ENCODE assay signal across 1 cellular context in genomic region chr6:33610779-33611421, GRCh38.
A peak's percentile ranks its signal among the peaks of the same experiment; 100 is the strongest.
TF ChIP-seq lines count a peak whose summit lies in the region.

No MANE protein-coding gene starts in this region.

TF ChIP-seq in HepG2, 621 proteins besides CTCF, POLR2A, EP300 and RAD21 (continued from another document and continues in another):
- TF ChIP-seq ZBTB40 (IDR thresholded peaks at IDR 0.05) (no peak), ZBTB40 (CRISPR knock-in tag; IDR thresholded peaks at IDR 0.05) (no peak; the same call in 1 of the 2 replicates), ZFX (CRISPR knock-in tag; IDR thresholded peaks at IDR 0.05; ENCODE audit: low read depth) (peak; percentile 77), THAP9 (CRISPR knock-in tag; IDR thresholded peaks at IDR 0.05; ENCODE audit: borderline replicate concordance) (0 out of 2 replicates have a peak, but pooled peaks have one; percentile 12), ZNF138 (CRISPR knock-in tag; IDR thresholded peaks at IDR 0.05; ENCODE audit: low read depth) (no peak), ZNF276 (CRISPR knock-in tag; IDR thresholded peaks at IDR 0.05; ENCODE audit: low read depth) (no peak), RBFOX2 (IDR thresholded peaks at IDR 0.05; ENCODE audit: low read depth, low read length) (0 out of 2 replicates have a peak, but pooled peaks have one; percentile 29), ZMYM2 (CRISPR knock-in tag; IDR thresholded peaks at IDR 0.05) (no peak), ELF1 (CRISPR knock-in tag; IDR thresholded peaks at IDR 0.05) (no peak), ZNF556 (CRISPR knock-in tag; IDR thresholded peaks at IDR 0.05; ENCODE audit: borderline replicate concordance) (no peak), ZNF563 (CRISPR knock-in tag; IDR thresholded peaks at IDR 0.05) (no peak), ATF7 (IDR thresholded peaks at IDR 0.05) (no peak), ATF7 (CRISPR knock-in tag; IDR thresholded peaks at IDR 0.05) (peak; percentile 51), KDM2A (CRISPR knock-in tag; IDR thresholded peaks at IDR 0.05; ENCODE audit: borderline replicate concordance, low read depth) (peak; percentile 52; the same call in 1 of the 2 replicates), ZNF501 (CRISPR knock-in tag; IDR thresholded peaks at IDR 0.05) (no peak), SP140L (CRISPR knock-in tag; IDR thresholded peaks at IDR 0.05; ENCODE audit: borderline replicate concordance) (no peak), ZBTB21 (CRISPR knock-in tag; IDR thresholded peaks at IDR 0.05) (peak; percentile 69; the same call in 1 of the 2 replicates), SMYD3 (CRISPR knock-in tag; IDR thresholded peaks at IDR 0.05) (no peak), SMARCE1 (IDR thresholded peaks at IDR 0.05; ENCODE audit: borderline replicate concordance) (no peak), MEIS1 (CRISPR knock-in tag; IDR thresholded peaks at IDR 0.05; ENCODE audit: borderline replicate concordance) (no peak), ZNF292 (CRISPR knock-in tag; IDR thresholded peaks at IDR 0.05; ENCODE audit: borderline replicate concordance, low read depth) (peak; percentile 62), HNF4A (CRISPR knock-in tag; IDR thresholded peaks at IDR 0.05) (no peak), GZF1 (CRISPR knock-in tag; IDR thresholded peaks at IDR 0.05) (no peak), ZNF788 (CRISPR knock-in tag; IDR thresholded peaks at IDR 0.05; ENCODE audit: borderline replicate concordance) (0 out of 2 replicates have a peak, but pooled peaks have one; percentile 34), ZNF547 (CRISPR knock-in tag; IDR thresholded peaks at IDR 0.05) (peak; percentile 41; the same call in 1 of the 2 replicates), ESRRA (CRISPR knock-in tag; IDR thresholded peaks at IDR 0.05; ENCODE audit: low read depth) (no peak), CHD2 (IDR thresholded peaks at IDR 0.05; ENCODE audit: low read depth, low read length) (no peak)
- TF ChIP-seq, protein P1, sequence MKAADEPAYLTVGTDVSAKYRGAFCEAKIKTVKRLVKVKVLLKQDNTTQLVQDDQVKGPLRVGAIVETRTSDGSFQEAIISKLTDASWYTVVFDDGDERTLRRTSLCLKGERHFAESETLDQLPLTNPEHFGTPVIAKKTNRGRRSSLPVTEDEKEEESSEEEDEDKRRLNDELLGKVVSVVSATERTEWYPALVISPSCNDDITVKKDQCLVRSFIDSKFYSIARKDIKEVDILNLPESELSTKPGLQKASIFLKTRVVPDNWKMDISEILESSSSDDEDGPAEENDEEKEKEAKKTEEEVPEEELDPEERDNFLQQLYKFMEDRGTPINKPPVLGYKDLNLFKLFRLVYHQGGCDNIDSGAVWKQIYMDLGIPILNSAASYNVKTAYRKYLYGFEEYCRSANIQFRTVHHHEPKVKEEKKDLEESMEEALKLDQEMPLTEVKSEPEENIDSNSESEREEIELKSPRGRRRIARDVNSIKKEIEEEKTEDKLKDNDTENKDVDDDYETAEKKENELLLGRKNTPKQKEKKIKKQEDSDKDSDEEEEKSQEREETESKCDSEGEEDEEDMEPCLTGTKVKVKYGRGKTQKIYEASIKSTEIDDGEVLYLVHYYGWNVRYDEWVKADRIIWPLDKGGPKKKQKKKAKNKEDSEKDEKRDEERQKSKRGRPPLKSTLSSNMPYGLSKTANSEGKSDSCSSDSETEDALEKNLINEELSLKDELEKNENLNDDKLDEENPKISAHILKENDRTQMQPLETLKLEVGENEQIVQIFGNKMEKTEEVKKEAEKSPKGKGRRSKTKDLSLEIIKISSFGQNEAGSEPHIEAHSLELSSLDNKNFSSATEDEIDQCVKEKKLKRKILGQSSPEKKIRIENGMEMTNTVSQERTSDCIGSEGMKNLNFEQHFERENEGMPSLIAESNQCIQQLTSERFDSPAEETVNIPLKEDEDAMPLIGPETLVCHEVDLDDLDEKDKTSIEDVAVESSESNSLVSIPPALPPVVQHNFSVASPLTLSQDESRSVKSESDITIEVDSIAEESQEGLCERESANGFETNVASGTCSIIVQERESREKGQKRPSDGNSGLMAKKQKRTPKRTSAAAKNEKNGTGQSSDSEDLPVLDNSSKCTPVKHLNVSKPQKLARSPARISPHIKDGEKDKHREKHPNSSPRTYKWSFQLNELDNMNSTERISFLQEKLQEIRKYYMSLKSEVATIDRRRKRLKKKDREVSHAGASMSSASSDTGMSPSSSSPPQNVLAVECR (CRISPR knock-in tag; IDR thresholded peaks at IDR 0.05; ENCODE audit: borderline replicate concordance) = no peak
- TF ChIP-seq, protein P2, sequence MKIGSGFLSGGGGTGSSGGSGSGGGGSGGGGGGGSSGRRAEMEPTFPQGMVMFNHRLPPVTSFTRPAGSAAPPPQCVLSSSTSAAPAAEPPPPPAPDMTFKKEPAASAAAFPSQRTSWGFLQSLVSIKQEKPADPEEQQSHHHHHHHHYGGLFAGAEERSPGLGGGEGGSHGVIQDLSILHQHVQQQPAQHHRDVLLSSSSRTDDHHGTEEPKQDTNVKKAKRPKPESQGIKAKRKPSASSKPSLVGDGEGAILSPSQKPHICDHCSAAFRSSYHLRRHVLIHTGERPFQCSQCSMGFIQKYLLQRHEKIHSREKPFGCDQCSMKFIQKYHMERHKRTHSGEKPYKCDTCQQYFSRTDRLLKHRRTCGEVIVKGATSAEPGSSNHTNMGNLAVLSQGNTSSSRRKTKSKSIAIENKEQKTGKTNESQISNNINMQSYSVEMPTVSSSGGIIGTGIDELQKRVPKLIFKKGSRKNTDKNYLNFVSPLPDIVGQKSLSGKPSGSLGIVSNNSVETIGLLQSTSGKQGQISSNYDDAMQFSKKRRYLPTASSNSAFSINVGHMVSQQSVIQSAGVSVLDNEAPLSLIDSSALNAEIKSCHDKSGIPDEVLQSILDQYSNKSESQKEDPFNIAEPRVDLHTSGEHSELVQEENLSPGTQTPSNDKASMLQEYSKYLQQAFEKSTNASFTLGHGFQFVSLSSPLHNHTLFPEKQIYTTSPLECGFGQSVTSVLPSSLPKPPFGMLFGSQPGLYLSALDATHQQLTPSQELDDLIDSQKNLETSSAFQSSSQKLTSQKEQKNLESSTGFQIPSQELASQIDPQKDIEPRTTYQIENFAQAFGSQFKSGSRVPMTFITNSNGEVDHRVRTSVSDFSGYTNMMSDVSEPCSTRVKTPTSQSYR (CRISPR knock-in tag; IDR thresholded peaks at IDR 0.05; ENCODE audit: borderline replicate concordance) = peak; percentile 21; the same call in 1 of the 2 replicates
- TF ChIP-seq, protein P3, sequence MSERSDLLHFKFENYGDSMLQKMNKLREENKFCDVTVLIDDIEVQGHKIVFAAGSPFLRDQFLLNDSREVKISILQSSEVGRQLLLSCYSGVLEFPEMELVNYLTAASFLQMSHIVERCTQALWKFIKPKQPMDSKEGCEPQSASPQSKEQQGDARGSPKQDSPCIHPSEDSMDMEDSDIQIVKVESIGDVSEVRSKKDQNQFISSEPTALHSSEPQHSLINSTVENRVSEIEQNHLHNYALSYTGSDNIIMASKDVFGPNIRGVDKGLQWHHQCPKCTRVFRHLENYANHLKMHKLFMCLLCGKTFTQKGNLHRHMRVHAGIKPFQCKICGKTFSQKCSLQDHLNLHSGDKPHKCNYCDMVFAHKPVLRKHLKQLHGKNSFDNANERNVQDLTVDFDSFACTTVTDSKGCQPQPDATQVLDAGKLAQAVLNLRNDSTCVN (CRISPR knock-in tag; IDR thresholded peaks at IDR 0.05; ENCODE audit: borderline replicate concordance) = peak; percentile 14; the same call in 1 of the 2 replicates
